In genomic region chr12:116427200-116427932, GRCh38 we compare ENCODE assay signal across 13 cellular contexts.
DNase-seq lines count a peak whose midpoint lies in the region; ATAC-seq and TF ChIP-seq lines count a peak whose summit lies in the region.
"Had no signal": no experiment of that assay in that cellular context is flagged by ENCODE, and none has a peak within 500 bp of the region (broad histone marks: within the 10 kb centered on the region; RNA-seq: fewer than 3 reads in every experiment).

No MANE protein-coding gene starts in this region.

- TF ChIP-seq CTCF in Caco-2 (IDR thresholded peaks at IDR 0.05; ENCODE audit: insufficient read depth in 1 of 2, low read depth in 1 of 2, low read length in 1 of 2, severe bottlenecking in 1 of 2, unreplicated experiment in 1 of 2) (no peak), astrocyte of the spinal cord (IDR thresholded peaks at IDR 0.05; ENCODE audit: low read depth, low read length) (no peak), omental fat pad (IDR thresholded peaks at IDR 0.05) (no peak)

- in situ Hi-C loops in astrocyte of the spinal cord (cut with HindIII; ENCODE audit: low sequenced_read_pairs) = no loop called here

- TSS peak; percentile 87 for BruUV-seq in Caco-2 (replicated peaks; lab: Mats Ljungman, UMichigan)

- CTCF ChIA-PET in Caco-2 (lab: Charles Lee) = interaction anchor here (0.6 to 0.8 kb wide), 3 partner anchors 11 to 76 kb away, joined by 3 read pairs; no protein-coding TSS in a partner anchor

- H3K4me3 ChIP-seq in Caco-2 (ENCODE audit: low read depth, low read length) (peak overlapping the region; percentile 15), HUES6 (ENCODE audit: low read depth, low read length) (peak overlapping the region; percentile 41), astrocyte of the spinal cord (ENCODE audit: low read depth, low read length) (no peak overlapping the region)

- peak overlapping the region; percentile 64 for H3K4me3 Mint-ChIP-seq in Caco-2 (ENCODE audit: unreplicated experiment)
- H3K4me3 Mint-ChIP-seq: activated naive CD8-positive, alpha-beta T cell; B cell; stimulated activated naive B cell treated with anti-CD40 and anti-IgM and Interleukin-4, amounts not matched to agents 10 μg/mL and 1 μg/mL and 100 μg/mL, for 72 hours had no signal

- H3K27ac ChIP-seq in HUES6 (ENCODE audit: low read depth, low read length) = peak overlapping the region; percentile 86

- H3K4me1 Mint-ChIP-seq in Caco-2 (ENCODE audit: low read depth, unreplicated experiment) = peaks cover 38% of the 10 kb centered on the region
- H3K4me1 Mint-ChIP-seq: B cell; stimulated activated naive B cell treated with anti-CD40 and anti-IgM and Interleukin-4, amounts not matched to agents 10 μg/mL and 1 μg/mL and 100 μg/mL, for 72 hours had no signal

- no peak for ATAC-seq in GM18870 (IDR thresholded peaks at IDR 0.05; ENCODE audit: unreplicated experiment)
- no peak for ATAC-seq in GM19395 (IDR thresholded peaks at IDR 0.05; ENCODE audit: unreplicated experiment)
- ATAC-seq in omental fat pad (ENCODE audit: low FRiP score) = no peak
- ATAC-seq: stimulated activated naive B cell treated with anti-CD40 and anti-IgM and Interleukin-4, amounts not matched to agents 10 μg/mL and 1 μg/mL and 100 μg/mL, for 72 hours had no signal

- peak overlapping the region; percentile 84 for H3K27ac Mint-ChIP-seq in Caco-2 (ENCODE audit: unreplicated experiment)
- H3K27ac Mint-ChIP-seq: activated naive CD8-positive, alpha-beta T cell; B cell; stimulated activated naive B cell treated with anti-CD40 and anti-IgM and Interleukin-4, amounts not matched to agents 10 μg/mL and 1 μg/mL and 100 μg/mL, for 72 hours had no signal

- peaks cover 6% of the 10 kb centered on the region for H3K36me3 Mint-ChIP-seq in Caco-2 (ENCODE audit: insufficient read depth, unreplicated experiment)
- H3K36me3 Mint-ChIP-seq: activated naive CD8-positive, alpha-beta T cell; stimulated activated naive B cell treated with anti-CD40 and anti-IgM and Interleukin-4, amounts not matched to agents 10 μg/mL and 1 μg/mL and 100 μg/mL, for 72 hours had no signal

- H3K9me3 Mint-ChIP-seq in Caco-2 (ENCODE audit: unreplicated experiment) = no peaks in the 10 kb centered on the region

- H3K27me3 ChIP-seq in Caco-2 (replicated peaks; ENCODE audit: control insufficient read depth, insufficient read depth, low read length) = no peaks in the 10 kb centered on the region
- no peaks in the 10 kb centered on the region for H3K27me3 ChIP-seq in HUES6 (ENCODE audit: control insufficient read depth, insufficient read depth, low read length)

- peak overlapping the region; percentile 89 for H3K9ac ChIP-seq in HUES6 (ENCODE audit: low read length)

- H3K4me1 ChIP-seq in Caco-2 (peaks cover 51% of the 10 kb centered on the region), HUES6 (ENCODE audit: control insufficient read depth, insufficient read depth, low read length) (peaks cover 38% of the 10 kb centered on the region)

- POLR2A ChIA-PET in Caco-2 (lab: Charles Lee) = interaction anchor here (1.3 kb wide), 1 partner anchor 21 kb away, joined by 3 read pairs; no protein-coding TSS in a partner anchor

- intact Hi-C loops in Caco-2 (cut with micrococcal nuclease; ENCODE audit: unreplicated experiment) = loop anchor here (1.0 to 10.0 kb wide), 9 partner anchors 21 to 210 kb away; partner anchors contain the start of gene MED13L

- DNase-seq in Caco-2 (peak; percentile 82 to 89), astrocyte of the spinal cord (ENCODE audit: low read depth, low spot score) (peak; percentile 26), left kidney (ENCODE audit: low read depth, low spot score) (peak; percentile 87), T-helper 2 cell (no peak), omental fat pad (ENCODE audit: low spot score) (no peak)
- DNase-seq: NCI-H1930; stimulated activated CD4-positive, alpha-beta T cell treated with anti-CD3 and anti-CD28 coated beads, Interleukin-2, amount 100 ng/mL, for 24 hours; stimulated activated naive B cell treated with anti-CD40 and anti-IgM and Interleukin-4, amounts not matched to agents 10 μg/mL and 1 μg/mL and 100 μg/mL, for 72 hours had no signal

- no peaks in the 10 kb centered on the region for H3K27me3 Mint-ChIP-seq in Caco-2 (ENCODE audit: insufficient read depth, unreplicated experiment)
- H3K27me3 Mint-ChIP-seq: activated naive CD8-positive, alpha-beta T cell; B cell; stimulated activated naive B cell treated with anti-CD40 and anti-IgM and Interleukin-4, amounts not matched to agents 10 μg/mL and 1 μg/mL and 100 μg/mL, for 72 hours had no signal

- H3K36me3 ChIP-seq in Caco-2 (ENCODE audit: control insufficient read depth, insufficient read depth, low read length) = no peaks in the 10 kb centered on the region
- no peaks in the 10 kb centered on the region for H3K36me3 ChIP-seq in HUES6 (ENCODE audit: control insufficient read depth, insufficient read depth, low read length)

- H3K9me3 ChIP-seq in Caco-2 (no peaks in the 10 kb centered on the region; the same call in 1 of the 2 replicates), HUES6 (ENCODE audit: control insufficient read depth, insufficient read depth, low read depth, low read length) (0 out of 2 replicates have a peak, but pooled peaks cover 1% of the 10 kb centered on the region)

Comparison
In these comparisons a context has a peak if more than half of its experiments do, and no peak if none do; other contexts are left out.
1. DNase-seq: peak in Caco-2 (2 of 2), astrocyte of the spinal cord (single experiment) and left kidney (single experiment); none in T-helper 2 cell (0 of 5) and omental fat pad (single experiment).